ENCODE assay signal across 1 cellular context in the genomic region with DNA sequence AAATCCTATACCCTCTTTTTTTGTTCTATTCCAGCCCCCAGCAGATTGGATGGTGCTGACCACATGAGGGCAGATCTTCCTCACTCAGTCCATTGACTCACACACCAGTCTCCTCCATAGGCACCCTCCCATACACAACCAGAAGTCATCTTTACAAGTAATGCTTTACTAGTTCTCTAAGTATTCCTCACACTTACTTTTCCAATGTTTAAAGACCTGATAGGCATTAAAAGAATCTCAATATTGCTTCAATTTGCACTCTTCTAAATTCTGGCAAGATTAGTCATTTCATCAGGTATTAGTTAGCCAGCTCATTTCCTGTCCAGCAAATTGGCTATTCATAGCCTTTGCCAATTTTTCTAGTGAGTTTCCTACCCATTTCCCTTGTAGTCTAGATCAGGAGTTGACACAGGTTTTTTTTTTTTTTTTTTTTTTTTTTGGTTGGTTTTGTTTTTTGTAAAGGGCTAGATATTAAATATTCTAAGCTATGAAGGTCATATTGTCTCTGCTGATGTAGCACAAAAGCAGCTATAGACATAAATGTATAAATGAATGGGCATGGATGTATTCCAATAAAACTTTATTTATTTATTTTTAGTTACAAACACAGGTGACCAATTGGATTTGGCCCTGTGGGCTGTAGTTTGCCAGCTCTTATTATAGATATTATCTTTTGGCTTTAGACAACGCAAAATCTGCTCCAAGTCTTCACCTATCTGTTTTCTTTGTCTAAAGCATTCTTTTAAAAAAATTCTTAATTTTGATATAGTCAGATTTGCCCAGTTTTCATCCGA.
TF ChIP-seq lines count a peak whose summit lies in the region.

No MANE protein-coding gene starts in this region.

TF ChIP-seq in IMR-90, 13 proteins besides CTCF, POLR2A, EP300 and RAD21 (continued from another document):
- TF ChIP-seq MXI1 (IDR thresholded peaks at IDR 0.05; ENCODE audit: borderline replicate concordance, low read depth, low read length) (no peak), MAFK (IDR thresholded peaks at IDR 0.05; ENCODE audit: low read depth, low read length) (no peak), SMC3 (IDR thresholded peaks at IDR 0.05; ENCODE audit: low read depth, low read length) (0 out of 2 replicates have a peak, but pooled peaks have one; percentile 9)
TF ChIP-seq in IMR-90: peak in this region for 2.
